ENCODE assay signal across 34 cellular contexts in the genomic region with DNA sequence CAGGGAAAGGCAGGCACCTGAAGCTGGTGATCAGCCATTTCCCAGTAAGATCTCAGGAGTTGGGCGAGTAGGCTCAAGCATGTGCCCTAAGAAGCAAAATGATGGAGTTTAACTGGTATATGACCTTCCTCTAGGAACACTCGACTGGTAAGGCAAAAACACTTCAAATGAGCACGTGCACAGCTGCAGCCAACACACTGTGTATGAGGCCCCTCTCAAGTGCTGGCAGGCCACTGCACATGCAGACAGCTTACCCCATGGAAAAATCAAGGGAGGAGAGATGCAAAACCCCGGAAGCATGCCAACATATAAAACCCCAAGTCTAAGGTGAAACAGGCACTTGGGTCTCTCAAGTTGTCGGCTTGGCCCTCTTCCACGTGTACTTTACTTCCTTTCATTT.
"Had no signal": no experiment of that assay in that cellular context is flagged by ENCODE, and none has a peak within 500 bp of the region (broad histone marks: within the 10 kb centered on the region; RNA-seq: fewer than 3 reads in every experiment).

No MANE protein-coding gene starts in this region.

- H3K4me3 ChIP-seq: adrenal gland, body of pancreas, breast epithelium had no signal

- H3K4me3 Mint-ChIP-seq: activated B cell treated with CpG ODN at 0.5 μM for 24 hours; activated CD4-positive, alpha-beta memory T cell treated with anti-CD3 and anti-CD28 coated beads for 36 hours; activated CD4-positive, alpha-beta T cell treated with anti-CD3 and anti-CD28 coated beads, Interleukin-2, amount 10 ng/mL, durations not matched to agents 24 days and 14 days; activated CD8-positive, alpha-beta T cell treated with anti-CD3 and anti-CD28 coated beads for 36 hours; activated naive CD4-positive, alpha-beta T cell treated with anti-CD3 and anti-CD28 coated beads for 36 hours; activated naive CD4-positive, alpha-beta T cell treated with anti-CD3 and anti-CD28 coated beads, Interleukin-2, amount 50 U/mL, for 24 hours; activated naive CD8-positive, alpha-beta T cell; activated naive CD8-positive, alpha-beta T cell treated with anti-CD3 and anti-CD28 coated beads, Interleukin-2, amount 10 ng/mL, durations not matched to agents 7 days and 5 days; activated T-cell treated with anti-CD3 and anti-CD28 coated beads, Interleukin-2, amount 50 U/mL, for 24 hours; activated T-cell treated with anti-CD3 and anti-CD28 coated beads, Interleukin-2, amount 50 U/mL, for 72 hours; activated T-helper 1 cell treated with anti-CD3 and anti-CD28 coated beads, Interleukin-12 subunit alpha, Interleukin-12 subunit beta, Interleukin-2, Interleukin-4 antibody, amounts not matched to agents 30 ng/mL and 10 ng/mL and 1 ng/mL, durations not matched to agents 14 hours and 24 hours and 36 hours; activated T-helper 17 cell treated with anti-CD3 and anti-CD28 coated beads, Interleukin-2, amount 50 U/mL, for 72 hours; T-helper 1 cell treated with Interleukin-12 subunit alpha and Interleukin-12 subunit beta and Interleukin-4 antibody, amounts not matched to agents 30 μg/mL and 1 μg/mL, for 36 hours; T-helper 2 cell treated with Interferon-gamma antibody and Interleukin-4, amounts not matched to agents 5 μg/mL and 100 μg/mL, for 36 hours had no signal

- H3K9me3 Mint-ChIP-seq: activated CD4-positive, alpha-beta T cell treated with anti-CD3 and anti-CD28 coated beads, Interleukin-2, amount 10 ng/mL, durations not matched to agents 24 days and 14 days; activated CD8-positive, alpha-beta T cell treated with anti-CD3 and anti-CD28 coated beads for 36 hours; activated naive CD4-positive, alpha-beta T cell treated with anti-CD3 and anti-CD28 coated beads for 36 hours; activated naive CD4-positive, alpha-beta T cell treated with anti-CD3 and anti-CD28 coated beads, Interleukin-2, amount 50 U/mL, for 24 hours; activated naive CD8-positive, alpha-beta T cell treated with anti-CD3 and anti-CD28 coated beads, Interleukin-2, amount 10 ng/mL, durations not matched to agents 7 days and 5 days; activated T-cell treated with anti-CD3 and anti-CD28 coated beads, Interleukin-2, amount 50 U/mL, for 72 hours; activated T-helper 1 cell treated with anti-CD3 and anti-CD28 coated beads, Interleukin-12 subunit alpha, Interleukin-12 subunit beta, Interleukin-2, Interleukin-4 antibody, amounts not matched to agents 30 ng/mL and 10 ng/mL and 1 ng/mL, durations not matched to agents 14 hours and 24 hours and 36 hours; activated T-helper 17 cell treated with anti-CD3 and anti-CD28 coated beads, Interleukin-2, amount 50 U/mL, for 72 hours; T-helper 1 cell treated with Interleukin-12 subunit alpha and Interleukin-12 subunit beta and Interleukin-4 antibody, amounts not matched to agents 30 μg/mL and 1 μg/mL, for 36 hours; T-helper 2 cell treated with Interferon-gamma antibody and Interleukin-4, amounts not matched to agents 5 μg/mL and 100 μg/mL, for 36 hours had no signal

- DNase-seq: activated B cell treated with CpG ODN at 0.5 μM for 24 hours; activated CD4-positive, alpha-beta memory T cell treated with anti-CD3 and anti-CD28 coated beads for 36 hours; activated CD4-positive, alpha-beta T cell treated with anti-CD3 and anti-CD28 coated beads for 4 hours; activated CD4-positive, alpha-beta T cell treated with anti-CD3 and anti-CD28 coated beads, Interleukin-2, amount 10 ng/mL, durations not matched to agents 24 days and 14 days; activated CD4-positive, alpha-beta T cell treated with anti-CD3 and anti-CD28 coated beads, Interleukin-2, amount 50 U/mL, for 1 hour; activated CD4-positive, alpha-beta T cell treated with anti-CD3 and anti-CD28 coated beads, Interleukin-2, amount 50 U/mL, for 4 hours; activated CD4-positive, CD25-positive, alpha-beta regulatory T cell treated with anti-CD3 and anti-CD28 coated beads, Interleukin-2, amount 50 U/mL, for 72 hours; activated CD8-positive, alpha-beta memory T cell treated with anti-CD3 and anti-CD28 coated beads, Interleukin-2, amount 50 U/mL, for 48 hours; activated CD8-positive, alpha-beta T cell treated with anti-CD3 and anti-CD28 coated beads for 36 hours; activated effector memory CD4-positive, alpha-beta T cell treated with anti-CD3 and anti-CD28 coated beads, Interleukin-2, amount 50 U/mL, for 16 hours; activated gamma-delta T cell treated with Interleukin-2 at 50 U/mL for 16 hours; activated naive CD4-positive, alpha-beta T cell; activated naive CD4-positive, alpha-beta T cell treated with anti-CD3 and anti-CD28 coated beads for 36 hours; activated naive CD8-positive, alpha-beta T cell treated with anti-CD3 and anti-CD28 coated beads, Interleukin-2, amount 10 ng/mL, durations not matched to agents 7 days and 5 days; activated T-cell treated with anti-CD3 and anti-CD28 coated beads, Interleukin-2, amount 50 U/mL, for 24 hours; activated T-cell treated with anti-CD3 and anti-CD28 coated beads, Interleukin-2, amount 50 U/mL, for 72 hours; adrenal gland; amniotic stem cell; aorta; body of pancreas; brain microvascular endothelial cell; central memory CD4-positive, alpha-beta T cell; SW 1271; T-helper 1 cell; T-helper 2 cell; T-helper 9 cell had no signal

- ATAC-seq: activated CD8-positive, alpha-beta T cell treated with anti-CD3 and anti-CD28 coated beads for 36 hours; activated T-cell treated with anti-CD3 and anti-CD28 coated beads, Interleukin-2, amount 50 U/mL, for 72 hours; activated T-helper 17 cell treated with anti-CD3 and anti-CD28 coated beads, Interleukin-2, amount 50 U/mL, for 72 hours; body of pancreas had no signal

- H3K9me3 ChIP-seq: adrenal gland, body of pancreas, breast epithelium had no signal

- H3K4me1 Mint-ChIP-seq: activated CD4-positive, alpha-beta T cell treated with anti-CD3 and anti-CD28 coated beads, Interleukin-2, amount 10 ng/mL, durations not matched to agents 24 days and 14 days; activated naive CD4-positive, alpha-beta T cell treated with anti-CD3 and anti-CD28 coated beads, Interleukin-2, amount 50 U/mL, for 24 hours; activated naive CD8-positive, alpha-beta T cell treated with anti-CD3 and anti-CD28 coated beads, Interleukin-2, amount 10 ng/mL, durations not matched to agents 7 days and 5 days had no signal

- H3K27me3 Mint-ChIP-seq: activated B cell treated with CpG ODN at 0.5 μM for 24 hours; activated CD4-positive, alpha-beta memory T cell treated with anti-CD3 and anti-CD28 coated beads for 36 hours; activated CD4-positive, alpha-beta T cell treated with anti-CD3 and anti-CD28 coated beads, Interleukin-2, amount 10 ng/mL, durations not matched to agents 24 days and 14 days; activated CD8-positive, alpha-beta T cell treated with anti-CD3 and anti-CD28 coated beads for 36 hours; activated naive CD4-positive, alpha-beta T cell treated with anti-CD3 and anti-CD28 coated beads, Interleukin-2, amount 50 U/mL, for 24 hours; activated naive CD8-positive, alpha-beta T cell; activated naive CD8-positive, alpha-beta T cell treated with anti-CD3 and anti-CD28 coated beads, Interleukin-2, amount 10 ng/mL, durations not matched to agents 7 days and 5 days; activated T-cell treated with anti-CD3 and anti-CD28 coated beads, Interleukin-2, amount 50 U/mL, for 24 hours; activated T-helper 17 cell treated with anti-CD3 and anti-CD28 coated beads, Interleukin-2, amount 50 U/mL, for 72 hours had no signal

- H3K27ac ChIP-seq: adrenal gland, body of pancreas, brain microvascular endothelial cell, breast epithelium, VCaP had no signal

- H3K36me3 ChIP-seq: brain microvascular endothelial cell, breast epithelium had no signal

- H3K4me1 ChIP-seq: breast epithelium had no signal

- H3K27me3 ChIP-seq: adrenal gland, body of pancreas, brain microvascular endothelial cell, breast epithelium had no signal
